19 cellular contexts compared by ENCODE assay signal in genomic region chr15:39193611-39194010, GRCh38.
"Had no signal": no experiment of that assay in that cellular context is flagged by ENCODE, and none has a peak within 500 bp of the region (broad histone marks: within the 10 kb centered on the region; RNA-seq: fewer than 3 reads in every experiment).

No MANE protein-coding gene starts in this region.

- H3K9me3 Mint-ChIP-seq: activated naive CD8-positive, alpha-beta T cell treated with anti-CD3 and anti-CD28 coated beads for 36 hours; activated T-cell treated with anti-CD3 and anti-CD28 coated beads, Interleukin-2, amount 50 U/mL, for 4 hours; stimulated activated memory B cell treated with anti-CD40 and anti-IgM and Interleukin-4, amounts not matched to agents 10 μg/mL and 1 μg/mL and 100 μg/mL, for 72 hours had no signal

- DNase-seq: activated CD4-positive, alpha-beta T cell treated with anti-CD3 and anti-CD28 coated beads, Interleukin-2, amount 50 U/mL, for 48 hours; activated CD4-positive, CD25-positive, alpha-beta regulatory T cell treated with anti-CD3 and anti-CD28 coated beads, Interleukin-2, amount 50 U/mL, for 72 hours; activated effector memory CD4-positive, alpha-beta T cell treated with anti-CD3 and anti-CD28 coated beads, Interleukin-2, amount 50 U/mL, for 16 hours; activated naive CD8-positive, alpha-beta T cell treated with anti-CD3 and anti-CD28 coated beads for 36 hours; activated T-cell treated with anti-CD3 and anti-CD28 coated beads, Interleukin-2, amount 50 U/mL, for 4 hours; colonic mucosa; effector CD8-positive, alpha-beta T cell; midbrain; naive thymus-derived CD4-positive, alpha-beta T cell; right cardiac atrium; spleen; stimulated activated CD4-positive, alpha-beta T cell treated with anti-CD3 and anti-CD28 coated beads, Interleukin-1b, Interleukin-23, amount 100 ng/mL, for 48 hours; T-helper 9 cell had no signal

- H3K36me3 ChIP-seq: ascending aorta, colonic mucosa, gastroesophageal sphincter, neutrophil, spleen, tibial nerve had no signal

- H3K27me3 Mint-ChIP-seq: stimulated activated memory B cell treated with anti-CD40 and anti-IgM and Interleukin-4, amounts not matched to agents 10 μg/mL and 1 μg/mL and 100 μg/mL, for 72 hours had no signal

- H3K36me3 Mint-ChIP-seq: activated naive CD8-positive, alpha-beta T cell treated with anti-CD3 and anti-CD28 coated beads for 36 hours; naive thymus-derived CD4-positive, alpha-beta T cell; stimulated activated memory B cell treated with anti-CD40 and anti-IgM and Interleukin-4, amounts not matched to agents 10 μg/mL and 1 μg/mL and 100 μg/mL, for 72 hours had no signal

- H3K4me3 Mint-ChIP-seq: activated naive CD8-positive, alpha-beta T cell treated with anti-CD3 and anti-CD28 coated beads for 36 hours; activated T-cell treated with anti-CD3 and anti-CD28 coated beads, Interleukin-2, amount 50 U/mL, for 4 hours; naive thymus-derived CD4-positive, alpha-beta T cell; stimulated activated memory B cell treated with anti-CD40 and anti-IgM and Interleukin-4, amounts not matched to agents 10 μg/mL and 1 μg/mL and 100 μg/mL, for 72 hours had no signal

- H3K9me3 ChIP-seq: ascending aorta, colonic mucosa, gastroesophageal sphincter, neutrophil, spleen, tibial nerve had no signal

- H3K27ac Mint-ChIP-seq: activated naive CD8-positive, alpha-beta T cell treated with anti-CD3 and anti-CD28 coated beads for 36 hours; naive thymus-derived CD4-positive, alpha-beta T cell; progenitor cell of endocrine pancreas; stimulated activated memory B cell treated with anti-CD40 and anti-IgM and Interleukin-4, amounts not matched to agents 10 μg/mL and 1 μg/mL and 100 μg/mL, for 72 hours had no signal

- ATAC-seq: activated T-cell treated with anti-CD3 and anti-CD28 coated beads, Interleukin-2, amount 50 U/mL, for 4 hours; gastroesophageal sphincter; naive thymus-derived CD4-positive, alpha-beta T cell; right cardiac atrium; stimulated activated memory B cell treated with anti-CD40 and anti-IgM and Interleukin-4, amounts not matched to agents 10 μg/mL and 1 μg/mL and 100 μg/mL, for 72 hours had no signal

- H3K4me1 ChIP-seq: ascending aorta, colonic mucosa, gastroesophageal sphincter, spleen had no signal

- H3K4me1 Mint-ChIP-seq: activated naive CD8-positive, alpha-beta T cell treated with anti-CD3 and anti-CD28 coated beads for 36 hours; naive thymus-derived CD4-positive, alpha-beta T cell; stimulated activated memory B cell treated with anti-CD40 and anti-IgM and Interleukin-4, amounts not matched to agents 10 μg/mL and 1 μg/mL and 100 μg/mL, for 72 hours had no signal

- H3K4me3 ChIP-seq: ascending aorta, colonic mucosa, gastroesophageal sphincter, spleen, tibial nerve had no signal

- H3K27ac ChIP-seq: ascending aorta, colonic mucosa, gastroesophageal sphincter, neutrophil, spleen had no signal

- H3K27me3 ChIP-seq: ascending aorta, colonic mucosa, gastroesophageal sphincter, tibial nerve had no signal
